In genomic region chr18:48122376-48122775, GRCh38 we compare ENCODE assay signal across 18 cellular contexts.
DNase-seq lines count a peak whose midpoint lies in the region; ATAC-seq and TF ChIP-seq lines count a peak whose summit lies in the region.
"Had no signal": no experiment of that assay in that cellular context is flagged by ENCODE, and none has a peak within 500 bp of the region (broad histone marks: within the 10 kb centered on the region; RNA-seq: fewer than 3 reads in every experiment).

No MANE protein-coding gene starts in this region.

- H3K27ac ChIP-seq in esophagus squamous epithelium, result peak overlapping the region; percentile 10 to 72 (median 45)
- no peak overlapping the region for H3K27ac ChIP-seq in spleen
- H3K27ac ChIP-seq in ovary, result no peak overlapping the region
- H3K27ac ChIP-seq: BLaER1 treated with 17β-estradiol and CSF1 and Interleukin-3, amounts not matched to agents 10 nM and 100 nM; KMS-11 had no signal

- TF ChIP-seq CTCF in esophagus squamous epithelium (IDR thresholded peaks at IDR 0.05), result no peak
- no peak for TF ChIP-seq CTCF in spleen (IDR thresholded peaks at IDR 0.05 in 8 of 11, conservative IDR thresholded peaks at IDR 0.05 in 3 of 11)
- no peak for TF ChIP-seq CTCF in ovary (IDR thresholded peaks at IDR 0.05)

- H3K4me1 ChIP-seq in esophagus squamous epithelium (peaks cover 33 to 97% (median 34%) of the 10 kb centered on the region in 3 donors), spleen (peaks cover 0 to 27% (median 18%) of the 10 kb centered on the region in 6 donors), ovary (ENCODE audit: insufficient read depth) (peaks cover 9% of the 10 kb centered on the region)
- H3K4me1 ChIP-seq: Caco-2 had no signal

- WGBS in esophagus squamous epithelium, 2 donors, result 20 to 71% methylated on average over 3 of the region's 3 CpGs
- WGBS in spleen, 5 donors, result 82 to 94% (median 88%) methylated on average over 3 of the region's 3 CpGs
- 85 to 95% (median 93%) methylated on average over 3 of the region's 3 CpGs for WGBS in ovary, 3 donors

- H3K27me3 ChIP-seq in esophagus squamous epithelium, result no peaks in the 10 kb centered on the region
- H3K27me3 ChIP-seq in spleen (replicated peaks in 1 of 7), result peaks cover 0 to 4% (median 0%) of the 10 kb centered on the region in 7 donors
- no peaks in the 10 kb centered on the region for H3K27me3 ChIP-seq in ovary
- H3K27me3 ChIP-seq: BLaER1 treated with 17β-estradiol and CSF1 and Interleukin-3, amounts not matched to agents 10 nM and 100 nM had no signal

- no peaks in the 10 kb centered on the region for H3K9me3 ChIP-seq in esophagus squamous epithelium
- H3K9me3 ChIP-seq in spleen, result no peaks in the 10 kb centered on the region
- H3K9me3 ChIP-seq in ovary, result no peaks in the 10 kb centered on the region
- H3K9me3 ChIP-seq: BLaER1 treated with 17β-estradiol and CSF1 and Interleukin-3, amounts not matched to agents 10 nM and 100 nM; Caco-2 had no signal

- TF ChIP-seq EP300 in ovary (IDR thresholded peaks at IDR 0.05), result no peak

- no peak for ATAC-seq in GM19023 (IDR thresholded peaks at IDR 0.05; ENCODE audit: unreplicated experiment)

- TF ChIP-seq POLR2A in esophagus squamous epithelium (IDR thresholded peaks at IDR 0.05) (no peak), spleen (IDR thresholded peaks at IDR 0.05) (no peak), ovary (IDR thresholded peaks at IDR 0.05) (no peak)

- intact Hi-C loops in esophagus squamous epithelium (cut with DNase I), result no loop called here
- intact Hi-C loops in spleen (cut with DNase I; ENCODE audit: low total_unique reads), result no loop called here
- intact Hi-C loops in ovary (cut with DNase I), result no loop called here

- peaks cover 0 to 42% (median 0%) of the 10 kb centered on the region in 3 donors for H3K36me3 ChIP-seq in esophagus squamous epithelium
- no peaks in the 10 kb centered on the region for H3K36me3 ChIP-seq in spleen
- H3K36me3 ChIP-seq in ovary, result no peaks in the 10 kb centered on the region
- H3K36me3 ChIP-seq: BLaER1 treated with 17β-estradiol and CSF1 and Interleukin-3, amounts not matched to agents 10 nM and 100 nM had no signal

- DNase-seq in NCI-H2227 (lab: John Stamatoyannopoulos, UW; ENCODE audit: unreplicated experiment) (peak; percentile 51), NCI-H2227 treated with DMSO at 0.1 percent for 48 hours (lab: John Stamatoyannopoulos, UW) (no peak), NCI-H82 (lab: John Stamatoyannopoulos, UW) (peak; percentile 97), esophagus squamous epithelium (lab: John Stamatoyannopoulos, UW) (no peak), spleen (peak; percentile 10), ovary (no peak), NCI-H774 (lab: John Stamatoyannopoulos, UW) (no peak)
- DNase-seq: 8988T; Caco-2; CD4-positive, alpha-beta memory T cell; IMR-90; NCI-H1092 treated with DMSO at 0.1 percent for 48 hours; NCI-H1436 treated with DMSO at 0.1 percent for 48 hours; NCI-H1930; SHP77 had no signal

- H3K4me3 ChIP-seq in esophagus squamous epithelium (no peak overlapping the region), spleen (no peak overlapping the region), ovary (no peak overlapping the region)
- H3K4me3 ChIP-seq: BLaER1 treated with 17β-estradiol and CSF1 and Interleukin-3, amounts not matched to agents 10 nM and 100 nM had no signal

Comparison
In these comparisons a context has a peak if more than half of its experiments do, and no peak if none do; other contexts are left out.
1. DNase-seq: peak in NCI-H2227 (single experiment), NCI-H82 (single experiment) and spleen (single experiment); none in NCI-H2227 treated with DMSO at 0.1 percent for 48 hours (single experiment), esophagus squamous epithelium (single experiment), ovary (0 of 5) and NCI-H774 (single experiment).
2. H3K27ac ChIP-seq: peak in esophagus squamous epithelium (4 of 4); none in spleen (0 of 8) and ovary (0 of 2).